Comparison of ENCODE assay signal across 1 cellular context in the genomic region with DNA sequence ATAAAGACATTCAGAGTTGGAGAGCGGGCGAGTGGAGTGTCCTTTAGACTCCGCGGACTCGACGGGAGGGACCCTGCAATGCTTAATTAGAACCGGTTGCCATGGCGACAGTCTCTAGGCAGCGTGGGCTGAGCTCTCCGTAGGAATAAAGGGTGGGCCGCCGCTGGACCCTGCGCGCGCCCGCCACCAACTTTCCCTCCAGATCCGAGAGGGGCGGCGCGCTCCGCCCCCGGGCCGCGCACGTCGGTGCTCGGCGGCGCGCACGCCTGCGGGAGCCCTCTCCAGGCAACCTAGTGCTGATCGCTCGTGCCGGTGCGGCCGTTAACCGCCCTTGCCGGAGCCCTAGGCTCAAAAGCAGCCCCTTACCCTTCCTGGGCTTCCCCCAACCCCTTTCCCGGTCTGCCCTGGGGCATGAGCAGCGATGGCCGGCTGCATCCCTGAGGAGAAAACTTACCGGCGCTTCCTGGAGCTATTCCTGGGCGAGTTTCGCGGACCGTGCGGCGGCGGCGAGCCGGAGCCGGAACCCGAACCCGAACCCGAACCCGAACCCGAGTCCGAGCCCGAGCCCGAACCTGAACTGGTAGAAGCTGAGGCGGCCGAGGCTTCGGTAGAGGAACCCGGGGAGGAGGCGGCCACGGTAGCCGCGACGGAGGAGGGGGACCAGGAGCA.
TF ChIP-seq lines count a peak whose summit lies in the region.

Gene PPM1E (plus strand): TSS at position 278 of the 669 bp plus-strand sequence.

TF ChIP-seq in HepG2, 621 proteins besides CTCF, POLR2A, EP300 and RAD21 (continued from another document):
- TF ChIP-seq, protein P1, sequence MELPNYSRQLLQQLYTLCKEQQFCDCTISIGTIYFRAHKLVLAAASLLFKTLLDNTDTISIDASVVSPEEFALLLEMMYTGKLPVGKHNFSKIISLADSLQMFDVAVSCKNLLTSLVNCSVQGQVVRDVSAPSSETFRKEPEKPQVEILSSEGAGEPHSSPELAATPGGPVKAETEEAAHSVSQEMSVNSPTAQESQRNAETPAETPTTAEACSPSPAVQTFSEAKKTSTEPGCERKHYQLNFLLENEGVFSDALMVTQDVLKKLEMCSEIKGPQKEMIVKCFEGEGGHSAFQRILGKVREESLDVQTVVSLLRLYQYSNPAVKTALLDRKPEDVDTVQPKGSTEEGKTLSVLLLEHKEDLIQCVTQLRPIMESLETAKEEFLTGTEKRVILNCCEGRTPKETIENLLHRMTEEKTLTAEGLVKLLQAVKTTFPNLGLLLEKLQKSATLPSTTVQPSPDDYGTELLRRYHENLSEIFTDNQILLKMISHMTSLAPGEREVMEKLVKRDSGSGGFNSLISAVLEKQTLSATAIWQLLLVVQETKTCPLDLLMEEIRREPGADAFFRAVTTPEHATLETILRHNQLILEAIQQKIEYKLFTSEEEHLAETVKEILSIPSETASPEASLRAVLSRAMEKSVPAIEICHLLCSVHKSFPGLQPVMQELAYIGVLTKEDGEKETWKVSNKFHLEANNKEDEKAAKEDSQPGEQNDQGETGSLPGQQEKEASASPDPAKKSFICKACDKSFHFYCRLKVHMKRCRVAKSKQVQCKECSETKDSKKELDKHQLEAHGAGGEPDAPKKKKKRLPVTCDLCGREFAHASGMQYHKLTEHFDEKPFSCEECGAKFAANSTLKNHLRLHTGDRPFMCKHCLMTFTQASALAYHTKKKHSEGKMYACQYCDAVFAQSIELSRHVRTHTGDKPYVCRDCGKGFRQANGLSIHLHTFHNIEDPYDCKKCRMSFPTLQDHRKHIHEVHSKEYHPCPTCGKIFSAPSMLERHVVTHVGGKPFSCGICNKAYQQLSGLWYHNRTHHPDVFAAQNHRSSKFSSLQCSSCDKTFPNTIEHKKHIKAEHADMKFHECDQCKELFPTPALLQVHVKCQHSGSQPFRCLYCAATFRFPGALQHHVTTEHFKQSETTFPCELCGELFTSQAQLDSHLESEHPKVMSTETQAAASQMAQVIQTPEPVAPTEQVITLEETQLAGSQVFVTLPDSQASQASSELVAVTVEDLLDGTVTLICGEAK (IDR thresholded peaks at IDR 0.05), result no peak
- TF ChIP-seq, protein P1 (CRISPR knock-in tag; IDR thresholded peaks at IDR 0.05), result 0 out of 2 replicates have a peak, but pooled peaks have one; percentile 32
- TF ChIP-seq ZNF225 (CRISPR knock-in tag; IDR thresholded peaks at IDR 0.05) (peak; percentile 80; the same call in 1 of the 2 replicates), ZMYM4 (CRISPR knock-in tag; IDR thresholded peaks at IDR 0.05) (0 out of 2 replicates have a peak, but pooled peaks have one; percentile 26), HNRNPLL (IDR thresholded peaks at IDR 0.05; ENCODE audit: low read depth, low read length, poor library complexity, severe bottlenecking) (peak; percentile 47), ARNT2 (CRISPR knock-in tag; IDR thresholded peaks at IDR 0.05; ENCODE audit: low read depth) (peak; percentile 20; the same call in 1 of the 2 replicates), GMEB2 (CRISPR knock-in tag; IDR thresholded peaks at IDR 0.05; ENCODE audit: low read depth) (peak; percentile 83), ZNF343 (CRISPR knock-in tag; IDR thresholded peaks at IDR 0.05) (0 out of 2 replicates have a peak, but pooled peaks have one; percentile 53), TOPORS (CRISPR knock-in tag; IDR thresholded peaks at IDR 0.05) (peak; percentile 62; the same call in 1 of the 2 replicates)
